18 cellular contexts compared by ENCODE assay signal in the genomic region with DNA sequence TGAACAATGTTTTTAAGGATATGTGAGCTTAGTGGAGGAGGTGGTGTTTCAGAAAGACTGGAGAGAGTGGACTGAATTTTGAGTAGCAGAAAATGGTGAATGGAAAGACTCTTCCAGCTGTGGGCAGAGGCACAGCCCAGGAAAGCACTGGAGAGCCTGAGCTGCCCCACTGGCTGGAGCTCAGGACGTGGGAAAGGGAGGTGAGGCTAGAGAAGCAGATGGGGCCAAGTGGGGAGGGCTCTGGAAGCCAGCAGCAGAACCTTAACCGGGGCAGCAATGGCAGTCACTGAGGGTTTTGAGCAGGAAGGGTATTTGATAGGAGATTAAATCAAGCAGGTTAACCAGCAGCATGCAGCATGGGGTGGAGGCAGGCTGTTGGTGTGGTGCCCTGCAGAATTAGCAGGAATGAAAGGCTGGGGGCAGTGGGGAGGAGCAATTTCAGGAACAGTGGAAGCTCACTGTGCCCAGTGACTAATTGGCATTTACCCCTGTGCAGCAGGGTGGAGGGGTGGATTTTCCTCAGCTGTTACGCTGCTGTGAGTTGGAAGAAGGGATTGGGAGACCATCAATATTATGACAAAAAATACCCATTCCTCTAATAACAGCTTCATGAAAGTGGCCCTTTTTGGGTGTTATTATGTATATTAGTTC.
A peak's percentile ranks its signal among the peaks of the same experiment; 100 is the strongest.
DNase-seq lines count a peak whose midpoint lies in the region; FAIRE-seq and TF ChIP-seq lines count a peak whose summit lies in the region.
"Had no signal": no experiment of that assay in that cellular context is flagged by ENCODE, and none has a peak within 500 bp of the region (broad histone marks: within the 10 kb centered on the region; RNA-seq: fewer than 3 reads in every experiment).

No MANE protein-coding gene starts in this region.

- H2AK5ac ChIP-seq in H9 (ENCODE audit: insufficient read length, low read length) (no peak overlapping the region), H1 (ENCODE audit: low read depth, low read length) (no peak overlapping the region)

- H3K23ac ChIP-seq in H9 (ENCODE audit: insufficient read length, low read depth, low read length) (no peak overlapping the region), H1 (ENCODE audit: insufficient read length) (no peak overlapping the region)

- H3K4me1 ChIP-seq in H9 (ENCODE audit: insufficient read depth, low read length): peaks cover 3% of the 10 kb centered on the region
- peaks cover 3 to 18% (median 8%) of the 10 kb centered on the region in 4 experiments for H3K4me1 ChIP-seq in H1 (replicated peaks in 1 of 4; ENCODE audit: control insufficient read depth in 3 of 4, insufficient read depth in 4 of 4, low read length in 3 of 4)
- H3K4me1 ChIP-seq in tibial nerve: peaks cover 0 to 9% (median 0%) of the 10 kb centered on the region in 4 donors
- H3K4me1 ChIP-seq: BE2C had no signal

- H3T11ph ChIP-seq in H9 (ENCODE audit: low read length): no peak overlapping the region

- no peak for TF ChIP-seq EP300 in H1 (IDR thresholded peaks at IDR 0.05; ENCODE audit: borderline replicate concordance in 1 of 2, low read depth in 2 of 2, low read length in 2 of 2)
- TF ChIP-seq EP300 in tibial nerve (IDR thresholded peaks at IDR 0.05): no peak

- no peak overlapping the region; a peak in 1 of 5 replicates for H3K4me3 Mint-ChIP-seq in H9
- no peak overlapping the region for H3K4me3 Mint-ChIP-seq in neural crest cell
- H3K4me3 Mint-ChIP-seq: IgD-negative memory B cell had no signal

- peaks cover 0 to 3% (median 2%) of the 10 kb centered on the region in 3 experiments; a peak in 1 of 7 replicates for H3K36me3 Mint-ChIP-seq in H9 (ENCODE audit: insufficient read depth in 1 of 3, low read depth in 3 of 3)
- no peaks in the 10 kb centered on the region for H3K36me3 Mint-ChIP-seq in neural crest cell (ENCODE audit: low read depth)
- H3K36me3 Mint-ChIP-seq: CD8-positive, alpha-beta memory T cell had no signal

- H4K8ac ChIP-seq in H9 (replicated peaks; ENCODE audit: insufficient read length, low read depth, low read length) (no peak overlapping the region), H1 (ENCODE audit: extremely low read depth, insufficient read depth, low read length) (no peak overlapping the region)

- no peak overlapping the region for H4K5ac ChIP-seq in H9 (ENCODE audit: insufficient read length, low read depth, low read length)
- no peak overlapping the region for H4K5ac ChIP-seq in H1 (ENCODE audit: insufficient read length, low read depth, low read length)

- DNase-seq in D341Med (ENCODE audit: low spot score) (peak; percentile 22), H9 (no peak), H1 (ENCODE audit: low read depth in 1 of 2, low spot score in 2 of 2) (no peak), neural crest cell (ENCODE audit: low read depth, low spot score) (no peak), DMS53 treated with DMSO at 0.1 percent for 48 hours (lab: John Stamatoyannopoulos, UW; ENCODE audit: unreplicated experiment) (no peak), tibial nerve (ENCODE audit: low spot score in 2 of 2) (no peak), 8988T (no peak), SW 1271 (lab: John Stamatoyannopoulos, UW) (no peak)
- DNase-seq: BE2C; CD8-positive, alpha-beta memory T cell; MV-4-11; NCI-H1436 treated with DMSO at 0.1 percent for 48 hours; NCI-H2081 treated with DMSO at 0.1 percent for 48 hours; NCI-H446 treated with DMSO at 0.1 percent for 48 hours; SIG-M5 had no signal

- H3K9me3 ChIP-seq in H9 (ENCODE audit: control insufficient read depth, low read depth, low read length) (no peaks in the 10 kb centered on the region), H1 (ENCODE audit: insufficient read depth in 2 of 2, low read depth in 1 of 2, low read length in 1 of 2) (no peaks in the 10 kb centered on the region), tibial nerve (no peaks in the 10 kb centered on the region)
- H3K9me3 ChIP-seq: BE2C had no signal

- no peaks in the 10 kb centered on the region for H3K27me3 Mint-ChIP-seq in H9 (ENCODE audit: low read depth)
- H3K27me3 Mint-ChIP-seq in neural crest cell (ENCODE audit: low read depth): no peaks in the 10 kb centered on the region
- H3K27me3 Mint-ChIP-seq: CD8-positive, alpha-beta memory T cell; IgD-negative memory B cell had no signal

- H3K4me1 Mint-ChIP-seq in H9 (peaks cover 49 to 51% of the 10 kb centered on the region in 2 experiments), neural crest cell (peaks cover 8% of the 10 kb centered on the region)

- no peak overlapping the region for H4K91ac ChIP-seq in H9 (ENCODE audit: insufficient read length, low read depth, low read length)
- peak overlapping the region; percentile 57 for H4K91ac ChIP-seq in H1 (replicated peaks; ENCODE audit: insufficient read length, low read length)

- TF ChIP-seq POLR2A in H1 (IDR thresholded peaks at IDR 0.05; ENCODE audit: control extremely low read depth in 1 of 2, low read depth in 2 of 2, low read length in 2 of 2) (no peak), tibial nerve (IDR thresholded peaks at IDR 0.05) (no peak)

- H3K4ac ChIP-seq in H9 (ENCODE audit: low read depth, low read length) (no peak overlapping the region), H1 (replicated peaks; ENCODE audit: insufficient read length, low read depth, low read length) (no peak overlapping the region)

- H2BK5ac ChIP-seq in H9 (ENCODE audit: insufficient read length, low read length): no peak overlapping the region
- no peak overlapping the region for H2BK5ac ChIP-seq in H1 (ENCODE audit: low read depth, low read length)

- peak overlapping the region; percentile 50 to 91 (median 88); a peak in 5 of 7 replicates for H3K27ac Mint-ChIP-seq in H9
- H3K27ac Mint-ChIP-seq in neural crest cell (ENCODE audit: unreplicated experiment): peak overlapping the region; percentile 88
- H3K27ac Mint-ChIP-seq: CD8-positive, alpha-beta memory T cell had no signal

- H3K36me3 ChIP-seq in H1 (ENCODE audit: control insufficient read depth in 2 of 4, insufficient read depth in 4 of 4, low read length in 3 of 4) (no peaks in the 10 kb centered on the region), tibial nerve (no peaks in the 10 kb centered on the region)
- H3K36me3 ChIP-seq: BE2C had no signal

- POLR2A ChIA-PET in H1 (lab: Charles Lee; ENCODE audit: partially characterized antibody): no interaction called here

- CTCF ChIA-PET in H1 (lab: Charles Lee; ENCODE audit: partially characterized antibody): interaction anchor here (0.7 to 1.3 kb wide), 2 partner anchors 70 to 98 kb away, joined by 3 to 6 read pairs; no protein-coding TSS in a partner anchor

- H3K23me2 ChIP-seq in H9 (ENCODE audit: insufficient read length, low read depth, low read length, poor library complexity, severe bottlenecking) (no peaks in the 10 kb centered on the region), H1 (ENCODE audit: low read depth, low read length) (no peaks in the 10 kb centered on the region; the same call in 1 of the 2 replicates)

- no peak overlapping the region for H3K4me3 ChIP-seq in H1 (ENCODE audit: extremely low read depth in 1 of 4, insufficient read depth in 2 of 4, low read depth in 3 of 4, low read length in 4 of 4)
- no peak overlapping the region for H3K4me3 ChIP-seq in tibial nerve
- H3K4me3 ChIP-seq: GM12878 had no signal

- H3K27me3 ChIP-seq in H9 (ENCODE audit: insufficient read depth, low read length): no peaks in the 10 kb centered on the region
- H3K27me3 ChIP-seq in H1 (replicated peaks in 1 of 4; ENCODE audit: control insufficient read depth in 3 of 4, extremely low read depth in 1 of 4, insufficient read depth in 3 of 4, low read length in 3 of 4): no peaks in the 10 kb centered on the region
- no peaks in the 10 kb centered on the region for H3K27me3 ChIP-seq in tibial nerve
- H3K27me3 ChIP-seq: BE2C had no signal

- no peak for FAIRE-seq in H1 (lab: Jason Lieb, UNC)
- FAIRE-seq: GM12878, RCC 7860 had no signal

- no peak overlapping the region for H2BK20ac ChIP-seq in H9 (ENCODE audit: low read depth, low read length, poor library complexity, severe bottlenecking)
- H2BK20ac ChIP-seq in H1 (ENCODE audit: low read length): no peak overlapping the region

- H2BK120ac ChIP-seq in H9 (ENCODE audit: low read depth, low read length, poor library complexity, severe bottlenecking) (no peak overlapping the region), H1 (replicated peaks; ENCODE audit: low read depth, low read length) (no peak overlapping the region)

- TF ChIP-seq RAD21 in H1 (IDR thresholded peaks at IDR 0.05 in 1 of 2, conservative IDR thresholded peaks at IDR 0.05 in 1 of 2; ENCODE audit: low read depth in 2 of 2, low read length in 2 of 2): no peak

- H3K9me3 Mint-ChIP-seq in H9: no peaks in the 10 kb centered on the region
- H3K9me3 Mint-ChIP-seq in neural crest cell: no peaks in the 10 kb centered on the region
- H3K9me3 Mint-ChIP-seq: CD8-positive, alpha-beta memory T cell; IgD-negative memory B cell had no signal

- H3K79me2 ChIP-seq in H9 (ENCODE audit: insufficient read depth, low read length): 0 out of 2 replicates have a peak, but pooled peaks cover 3% of the 10 kb centered on the region
- H3K79me2 ChIP-seq in H1 (ENCODE audit: control insufficient read depth in 1 of 2, insufficient read depth in 2 of 2, low read length in 2 of 2): peaks cover 0 to 10% of the 10 kb centered on the region in 2 experiments; a peak in 2 of 4 replicates

- H3K14ac ChIP-seq in H9 (ENCODE audit: insufficient read depth, low read length): peak overlapping the region; percentile 63; the same call in 1 of the 2 replicates
- H3K14ac ChIP-seq in H1 (ENCODE audit: insufficient read length): no peak overlapping the region

- H3K9ac ChIP-seq in H9 (ENCODE audit: extremely low read depth, insufficient read length, low read length): no peak overlapping the region
- no peak overlapping the region; a peak in 1 of 7 replicates for H3K9ac ChIP-seq in H1 (replicated peaks in 1 of 4; ENCODE audit: extremely low read depth in 1 of 4, low read depth in 3 of 4, low read length in 3 of 4)

- no peak overlapping the region for H3K27ac ChIP-seq in H9 (ENCODE audit: insufficient read length, low read depth, low read length)
- H3K27ac ChIP-seq in H1 (ENCODE audit: low read depth, low read length): no peak overlapping the region
- H3K27ac ChIP-seq in tibial nerve: no peak overlapping the region

- H4K20me1 ChIP-seq in H9 (ENCODE audit: control insufficient read depth, insufficient read depth, insufficient read length) (no peaks in the 10 kb centered on the region), H1 (replicated peaks in 1 of 2; ENCODE audit: control insufficient read depth in 1 of 2, insufficient read depth in 2 of 2, low read length in 2 of 2) (no peaks in the 10 kb centered on the region)

- no peak overlapping the region for H3K4me2 ChIP-seq in H9 (ENCODE audit: insufficient read depth, insufficient read length, low read length)
- H3K4me2 ChIP-seq in H1 (ENCODE audit: insufficient read depth in 1 of 2, low read depth in 2 of 2, low read length in 2 of 2): no peak overlapping the region

- WGBS in H9 (ENCODE audit: extremely low coverage, insufficient read length, low lambda C conversion rate): no CpG with 5 or more reads among the region's 3 CpGs
- 82% methylated on average over 3 of the region's 3 CpGs; no CpG with 5 or more reads in 1 of the 2 experiments for WGBS in H1 (ENCODE audit: extremely low coverage in 1 of 2, insufficient coverage in 1 of 2, insufficient read length in 1 of 2, insufficient replicate concordance in 2 of 2, low coverage in 1 of 2, low lambda C conversion rate in 2 of 2, missing lambda C conversion rate in 1 of 2), 2 experiments
- 88 to 92% methylated on average over 3 of the region's 3 CpGs for WGBS in tibial nerve, 2 donors

- no peak overlapping the region for H2AFZ ChIP-seq in H9 (ENCODE audit: low read length)
- no peak overlapping the region for H2AFZ ChIP-seq in H1 (ENCODE audit: low read length)

- H3K79me1 ChIP-seq in H9 (ENCODE audit: insufficient read depth, low read depth, low read length, poor library complexity, severe bottlenecking) (peaks cover 2% of the 10 kb centered on the region), H1 (ENCODE audit: low read depth, low read length) (peaks cover 3% of the 10 kb centered on the region; the same call in 1 of the 2 replicates)

- no peak overlapping the region for H2BK12ac ChIP-seq in H9 (ENCODE audit: insufficient read length, low read depth, low read length)
- H2BK12ac ChIP-seq in H1 (ENCODE audit: low read depth, low read length): no peak overlapping the region

- TF ChIP-seq CTCF in H9 (conservative IDR thresholded peaks at IDR 0.05) (no peak), H1 (IDR thresholded peaks at IDR 0.05; ENCODE audit: control extremely low read depth in 1 of 3, insufficient read depth in 1 of 3, low read depth in 1 of 3, low read length in 3 of 3) (no peak), neural crest cell (conservative IDR thresholded peaks at IDR 0.05) (no peak), tibial nerve (IDR thresholded peaks at IDR 0.05) (no peak)

- H3K18ac ChIP-seq in H9 (ENCODE audit: insufficient read length, low read depth, low read length) (no peak overlapping the region), H1 (ENCODE audit: extremely low read depth, low read length) (peak overlapping the region; percentile 63; the same call in 1 of the 2 replicates)

- no peak overlapping the region for H3K56ac ChIP-seq in H9 (ENCODE audit: insufficient read length, low read depth, low read length)
- no peak overlapping the region for H3K56ac ChIP-seq in H1 (replicated peaks; ENCODE audit: insufficient read length, low read depth, low read length)

- H2BK15ac ChIP-seq in H9 (ENCODE audit: low read depth, low read length) (no peak overlapping the region), H1 (ENCODE audit: low read length) (no peak overlapping the region)
